Comparison of ENCODE assay signal across 19 cellular contexts in genomic region chr9:114212841-114213240, GRCh38.
"Had no signal": no experiment of that assay in that cellular context is flagged by ENCODE, and none has a peak within 500 bp of the region (broad histone marks: within the 10 kb centered on the region; RNA-seq: fewer than 3 reads in every experiment).

No MANE protein-coding gene starts in this region.

- H3K36me3 Mint-ChIP-seq: naive B cell had no signal

- H3K4me2 ChIP-seq: smooth muscle cell had no signal

- H3K4me3 Mint-ChIP-seq: dendritic cell treated with granulocyte-macrophage colony-stimulating factor and Interleukin-4, amounts not matched to agents 40 ng/mL and 50 ng/mL, for 4 days; effector memory CD8-positive, alpha-beta T cell; naive B cell had no signal

- H3K9me3 ChIP-seq: heart left ventricle, neutrophil, suprapubic skin, transverse colon had no signal

- H3K27ac ChIP-seq: heart left ventricle, neutrophil, suprapubic skin, transverse colon had no signal

- FAIRE-seq: colon, urothelium cell line had no signal

- H3K4me1 Mint-ChIP-seq: naive B cell had no signal

- H3K27ac Mint-ChIP-seq: dendritic cell treated with granulocyte-macrophage colony-stimulating factor and Interleukin-4, amounts not matched to agents 40 ng/mL and 50 ng/mL, for 4 days; effector memory CD8-positive, alpha-beta T cell; naive B cell had no signal

- ATAC-seq: effector memory CD8-positive, alpha-beta T cell; heart left ventricle; left lobe of liver; right cardiac atrium; stimulated activated naive CD8-positive, alpha-beta T cell treated with anti-CD3 and anti-CD28 coated beads, Interleukin-15, Interleukin-2, amounts not matched to agents 100 U/mL and 50 U/mL, for 24 hours had no signal

- H3K4me3 ChIP-seq: heart left ventricle, lung, smooth muscle cell, suprapubic skin, transverse colon had no signal

- DNase-seq: cerebellar nuclear complex; effector memory CD8-positive, alpha-beta T cell; foreskin melanocyte; heart left ventricle; hippocampal formation; mesendoderm; naive B cell; right cardiac atrium; stimulated activated CD4-positive, alpha-beta T cell treated with anti-CD3 and anti-CD28 coated beads, Interleukin-2, amount 100 ng/mL, for 48 hours; stimulated activated naive CD8-positive, alpha-beta T cell treated with anti-CD3 and anti-CD28 coated beads, Interleukin-15, Interleukin-2, amounts not matched to agents 100 U/mL and 50 U/mL, for 24 hours; transverse colon had no signal

- H3K4me1 ChIP-seq: transverse colon had no signal

- H3K27me3 Mint-ChIP-seq: dendritic cell treated with granulocyte-macrophage colony-stimulating factor and Interleukin-4, amounts not matched to agents 40 ng/mL and 50 ng/mL, for 4 days had no signal

- H3K27me3 ChIP-seq: heart left ventricle, neutrophil, suprapubic skin, transverse colon had no signal

- H3K9me3 Mint-ChIP-seq: dendritic cell treated with granulocyte-macrophage colony-stimulating factor and Interleukin-4, amounts not matched to agents 40 ng/mL and 50 ng/mL, for 4 days; effector memory CD8-positive, alpha-beta T cell had no signal

- H3K36me3 ChIP-seq: neutrophil, transverse colon had no signal
